In the genomic region with DNA sequence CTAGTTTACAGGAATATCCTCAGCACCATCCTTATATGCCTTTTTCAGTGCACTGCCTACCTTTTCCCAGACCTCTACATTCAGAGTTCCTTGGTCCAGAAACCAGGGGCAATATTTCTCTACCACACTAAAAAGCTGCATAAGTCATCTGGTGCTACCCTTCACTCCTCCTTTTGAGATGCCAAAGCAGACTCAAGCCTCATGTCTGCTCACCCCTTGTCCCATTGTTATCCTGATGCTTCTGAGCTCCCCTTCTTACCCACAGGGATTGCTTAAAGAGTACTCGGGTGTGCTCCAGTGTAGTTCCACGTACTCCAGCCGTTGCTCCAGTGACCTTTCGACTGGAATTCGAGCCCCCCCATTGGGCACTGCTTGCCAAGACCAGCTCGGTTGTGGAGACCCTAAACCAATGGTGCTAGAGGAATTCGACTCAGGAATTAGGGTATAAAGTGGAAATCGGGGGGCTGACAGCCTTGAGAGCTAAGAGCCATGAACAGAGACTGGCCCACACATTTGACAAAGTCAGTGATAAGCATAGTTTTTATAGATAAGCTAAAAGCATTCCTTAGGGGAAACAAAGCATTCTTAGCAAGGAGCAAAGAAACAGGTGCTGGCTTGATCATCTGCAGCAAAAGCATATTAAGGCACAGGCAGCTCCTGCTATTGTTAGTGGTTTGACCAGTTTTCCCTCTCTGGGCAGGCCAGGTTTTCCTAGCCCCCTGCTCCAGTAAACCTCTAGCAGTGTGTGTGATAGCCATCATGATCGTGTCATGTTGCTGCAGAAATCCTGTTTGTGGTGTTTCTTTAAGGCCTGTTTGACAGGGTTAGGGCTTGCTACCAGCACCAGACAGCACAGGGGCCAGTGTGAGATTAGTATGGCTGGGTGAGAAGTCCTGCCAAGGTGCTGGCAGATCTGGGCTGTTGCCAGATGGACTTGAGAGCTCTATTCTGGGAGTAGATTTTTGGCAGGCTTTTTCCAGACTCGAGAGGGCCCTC, we compare ENCODE assay signal across 14 cellular contexts. TPM values are rescaled to one million over a fixed set of nuclear protein-coding genes. Genes with fewer than 3 reads are reported as not detected.
DNase-seq lines count a peak whose midpoint lies in the region; ATAC-seq and TF ChIP-seq lines count a peak whose summit lies in the region.
"Had no signal": no experiment of that assay in that cellular context is flagged by ENCODE, and none has a peak within 500 bp of the region (broad histone marks: within the 10 kb centered on the region; RNA-seq: fewer than 3 reads in every experiment).

No MANE protein-coding gene starts in this region.

- POLR2A ChIA-PET in PC-9 (lab: Charles Lee; ENCODE audit: unreplicated experiment) = no interaction called here

- no peak for TF ChIP-seq POLR2A in gastrocnemius medialis (IDR thresholded peaks at IDR 0.05)
- no peak for TF ChIP-seq POLR2A in Peyer's patch (IDR thresholded peaks at IDR 0.05)

- DNase-seq in HFFc6 = no peak
- peak; percentile 7 to 69 for DNase-seq in PC-9
- DNase-seq in islet precursor cell = peak; percentile 94
- DNase-seq in gastrocnemius medialis = peak; percentile 58 to 85
- no peak for DNase-seq in activated T-cell treated with anti-CD3 and anti-CD28 coated beads, Interleukin-2, amount 50 U/mL, for 4 hours
- DNase-seq in Peyer's patch = no peak
- no peak for DNase-seq in HPDE6-E6E7 (ENCODE audit: extremely low spot score)
- DNase-seq: anterior cingulate cortex; CD4-positive, CD25-positive, alpha-beta regulatory T cell; KG1 had no signal

- H3K27ac ChIP-seq in PC-9 = no peak overlapping the region
- peak overlapping the region; percentile 63 to 77 (median 70) for H3K27ac ChIP-seq in gastrocnemius medialis
- H3K27ac ChIP-seq in Peyer's patch = peak overlapping the region in 1 of 4 donors; percentile 74

- H3K4me1 Mint-ChIP-seq in HFFc6 (ENCODE audit: low read depth) = peaks cover 64% of the 10 kb centered on the region
- H3K4me1 Mint-ChIP-seq in activated T-cell treated with anti-CD3 and anti-CD28 coated beads, Interleukin-2, amount 50 U/mL, for 4 hours (ENCODE audit: low read depth) = no peaks in the 10 kb centered on the region
- H3K4me1 Mint-ChIP-seq: CD4-positive, CD25-positive, alpha-beta regulatory T cell had no signal

- no peaks in the 10 kb centered on the region for H3K9me2 ChIP-seq in PC-9 (ENCODE audit: insufficient read depth)

- no peak for TF ChIP-seq CTCF in HFFc6 (IDR thresholded peaks at IDR 0.05)
- no peak for TF ChIP-seq CTCF in PC-9 (conservative IDR thresholded peaks at IDR 0.05)
- no peak for TF ChIP-seq CTCF in gastrocnemius medialis (IDR thresholded peaks at IDR 0.05 in 4 of 5, conservative IDR thresholded peaks at IDR 0.05 in 1 of 5)
- no peak for TF ChIP-seq CTCF in Peyer's patch (IDR thresholded peaks at IDR 0.05)

- H3K79me2 ChIP-seq in PC-9 (ENCODE audit: low read depth) = no peaks in the 10 kb centered on the region

- H3K36me3 ChIP-seq in PC-9 (ENCODE audit: low read depth) = no peaks in the 10 kb centered on the region
- H3K36me3 ChIP-seq in gastrocnemius medialis = no peaks in the 10 kb centered on the region
- no peaks in the 10 kb centered on the region for H3K36me3 ChIP-seq in Peyer's patch

- BruUV-seq in PC-9 (replicated peaks; lab: Mats Ljungman, UMichigan) = no TSS peak

- CTCF ChIA-PET in PC-9 (lab: Charles Lee) = no interaction called here

- H3K9me3 ChIP-seq in PC-9 (ENCODE audit: insufficient read depth, low read depth) (no peaks in the 10 kb centered on the region), gastrocnemius medialis (no peaks in the 10 kb centered on the region), Peyer's patch (no peaks in the 10 kb centered on the region)

- H4K20me1 ChIP-seq in PC-9 (ENCODE audit: insufficient read depth) = no peaks in the 10 kb centered on the region

- in situ Hi-C loops in gastrocnemius medialis (cut with MboI; ENCODE audit: low sequenced_read_pairs in 4 of 4) = loop anchor here in 1 of 4 donors (25.0 kb wide), 1 partner anchor 238 kb away; no protein-coding TSS in a partner anchor

- no peaks in the 10 kb centered on the region for H3F3A ChIP-seq in PC-9 (ENCODE audit: insufficient read depth, low read depth)

- no peak overlapping the region for H3K4me3 ChIP-seq in PC-9
- H3K4me3 ChIP-seq in gastrocnemius medialis = peak overlapping the region in 1 of 4 donors; percentile 10
- H3K4me3 ChIP-seq in Peyer's patch = no peak overlapping the region
- H3K4me3 ChIP-seq: GM12878 had no signal

- no peaks in the 10 kb centered on the region for H3K9me3 Mint-ChIP-seq in HFFc6
- H3K9me3 Mint-ChIP-seq in activated T-cell treated with anti-CD3 and anti-CD28 coated beads, Interleukin-2, amount 50 U/mL, for 4 hours = no peaks in the 10 kb centered on the region
- H3K9me3 Mint-ChIP-seq: stimulated activated naive CD8-positive, alpha-beta T cell treated with anti-CD3 and anti-CD28 coated beads, Interleukin-15, Interleukin-2, amounts not matched to agents 100 ng/mL and 50 ng/mL, for 24 hours; T-helper 1 cell treated with Interleukin-12 subunit alpha and Interleukin-12 subunit beta and Interleukin-4 antibody, amounts not matched to agents 30 μg/mL and 1 μg/mL, for 36 hours had no signal

- peak overlapping the region; percentile 97 for H3K27ac Mint-ChIP-seq in HFFc6
- H3K27ac Mint-ChIP-seq: CD4-positive, CD25-positive, alpha-beta regulatory T cell; stimulated activated naive CD8-positive, alpha-beta T cell treated with anti-CD3 and anti-CD28 coated beads, Interleukin-15, Interleukin-2, amounts not matched to agents 100 ng/mL and 50 ng/mL, for 24 hours; T-helper 1 cell treated with Interleukin-12 subunit alpha and Interleukin-12 subunit beta and Interleukin-4 antibody, amounts not matched to agents 30 μg/mL and 1 μg/mL, for 36 hours had no signal

- ATAC-seq in gastrocnemius medialis (peak; percentile 71 to 81), HG03196 (IDR thresholded peaks at IDR 0.05; ENCODE audit: unreplicated experiment) (no peak)
- no peak for ATAC-seq in activated T-cell treated with anti-CD3 and anti-CD28 coated beads, Interleukin-2, amount 50 U/mL, for 4 hours
- ATAC-seq: GM12878 had no signal

- peaks cover 4% of the 10 kb centered on the region; the same call in 1 of the 2 replicates for H3K27me3 Mint-ChIP-seq in HFFc6 (ENCODE audit: insufficient read depth)
- peaks cover 5% of the 10 kb centered on the region for H3K27me3 Mint-ChIP-seq in activated T-cell treated with anti-CD3 and anti-CD28 coated beads, Interleukin-2, amount 50 U/mL, for 4 hours (ENCODE audit: low read depth)

- H3K27me3 ChIP-seq in PC-9 (ENCODE audit: insufficient read depth, low read depth) = no peaks in the 10 kb centered on the region
- no peaks in the 10 kb centered on the region for H3K27me3 ChIP-seq in gastrocnemius medialis
- H3K27me3 ChIP-seq in Peyer's patch = no peaks in the 10 kb centered on the region

- intact Hi-C loops in PC-9 (cut with micrococcal nuclease; ENCODE audit: unreplicated experiment) (no loop called here), gastrocnemius medialis (cut with DNase I; ENCODE audit: low total_unique reads) (loop anchor here (2.0 kb wide), 1 partner anchor 57 kb away; a partner anchor contains a TSS)

- peak overlapping the region; percentile 57; the same call in 1 of the 2 replicates for H3K4me3 Mint-ChIP-seq in HFFc6
- no peak overlapping the region for H3K4me3 Mint-ChIP-seq in activated T-cell treated with anti-CD3 and anti-CD28 coated beads, Interleukin-2, amount 50 U/mL, for 4 hours
- H3K4me3 Mint-ChIP-seq: CD4-positive, CD25-positive, alpha-beta regulatory T cell; stimulated activated naive CD8-positive, alpha-beta T cell treated with anti-CD3 and anti-CD28 coated beads, Interleukin-15, Interleukin-2, amounts not matched to agents 100 ng/mL and 50 ng/mL, for 24 hours; T-helper 1 cell treated with Interleukin-12 subunit alpha and Interleukin-12 subunit beta and Interleukin-4 antibody, amounts not matched to agents 30 μg/mL and 1 μg/mL, for 36 hours had no signal

- H2AFZ ChIP-seq in PC-9 = no peak overlapping the region

- 0 out of 2 replicates have a peak overlapping the region, but pooled peaks have one; percentile 16 for H3K4me2 ChIP-seq in PC-9

- H3K36me3 Mint-ChIP-seq in HFFc6 (ENCODE audit: low read depth) = peaks cover 9% of the 10 kb centered on the region; the same call in 1 of the 2 replicates
- no peaks in the 10 kb centered on the region for H3K36me3 Mint-ChIP-seq in activated T-cell treated with anti-CD3 and anti-CD28 coated beads, Interleukin-2, amount 50 U/mL, for 4 hours (ENCODE audit: insufficient read depth)
- H3K36me3 Mint-ChIP-seq: CD4-positive, CD25-positive, alpha-beta regulatory T cell had no signal

- H3K4me1 ChIP-seq in PC-9 (replicated peaks; ENCODE audit: insufficient read depth) = no peaks in the 10 kb centered on the region
- H3K4me1 ChIP-seq in gastrocnemius medialis = peaks cover 25 to 31% of the 10 kb centered on the region in 2 donors
- H3K4me1 ChIP-seq in Peyer's patch = peaks cover 0 to 15% (median 0%) of the 10 kb centered on the region in 4 donors

RNA-seq across cellular contexts. Expression of a gene that starts 57.5 kb away (rescaled TPM):
- total RNA-seq in HFFc6 (2021; fragmentation: NEBNext Ultra II Directional; extraction: Animal tissue kit (Norgen Biotek cat#: 25700)) = 100 to 1,000 TPM; 720 to 838 (median 782) TPM
- total RNA-seq in PC-9 (2021) = 251 and 258 TPM in 2 replicates
- total RNA-seq in gastrocnemius medialis = 10 to 100 TPM; 57.3 to 84.2 (median 72.7) TPM
- total RNA-seq in activated T-cell treated with anti-CD3 and anti-CD28 coated beads, Interleukin-2, amount 50 U/mL, for 4 hours = 100 to 1,000 TPM; 291 to 356 (median 334) TPM
- 100 to 1,000 TPM; 170 to 192 (median 180) TPM for total RNA-seq in Peyer's patch

Comparison
In these comparisons a context has a peak if more than half of its experiments do, and no peak if none do; other contexts are left out.
1. DNase-seq: peak in PC-9 (2 of 2), islet precursor cell (single experiment) and gastrocnemius medialis (2 of 2); none in HFFc6 (single experiment), activated T-cell treated with anti-CD3 and anti-CD28 coated beads, Interleukin-2, amount 50 U/mL, for 4 hours (single experiment), Peyer's patch (0 of 3) and HPDE6-E6E7 (single experiment).
2. ATAC-seq: peak in gastrocnemius medialis (2 of 2); none in activated T-cell treated with anti-CD3 and anti-CD28 coated beads, Interleukin-2, amount 50 U/mL, for 4 hours (0 of 2) and HG03196 (single experiment).